Comparison of ENCODE assay signal across 11 cellular contexts in genomic region chr7:33932221-33932620, GRCh38. TPM values are rescaled to one million over a fixed set of nuclear protein-coding genes. Genes with fewer than 3 reads are reported as not detected.
DNase-seq lines count a peak whose midpoint lies in the region; ATAC-seq, FAIRE-seq and TF ChIP-seq lines count a peak whose summit lies in the region.
"Had no signal": no experiment of that assay in that cellular context is flagged by ENCODE, and none has a peak within 500 bp of the region (broad histone marks: within the 10 kb centered on the region; RNA-seq: fewer than 3 reads in every experiment).

No MANE protein-coding gene starts in this region.

- peak overlapping the region; percentile 59 for H3K4me2 ChIP-seq in A549

- POLR2A ChIA-PET in A549 (lab: Yijun Ruan, JAX): no interaction called here

- H3K4me1 ChIP-seq in A549 (peaks cover 19% of the 10 kb centered on the region), esophagus muscularis mucosa (peaks cover 0 to 16% (median 14%) of the 10 kb centered on the region in 4 donors)

- no peak for TF ChIP-seq EP300 in A549 (IDR thresholded peaks at IDR 0.05)
- TF ChIP-seq EP300 in esophagus muscularis mucosa (IDR thresholded peaks at IDR 0.05): no peak

- FAIRE-seq in A549 (lab: Jason Lieb, UNC): no peak

- H3K9me3 ChIP-seq in A549: no peaks in the 10 kb centered on the region
- no peaks in the 10 kb centered on the region for H3K9me3 ChIP-seq in esophagus muscularis mucosa

- H3K4me3 ChIP-seq in A549 (no peak overlapping the region), esophagus muscularis mucosa (peak overlapping the region; percentile 28 to 49 (median 36))

- ATAC-seq in A549 (no peak), HG02870 (IDR thresholded peaks at IDR 0.05; ENCODE audit: unreplicated experiment) (no peak)

- H3K27ac ChIP-seq in A549: peak overlapping the region; percentile 26 to 62; a peak in 5 of 6 replicates
- H3K27ac ChIP-seq in esophagus muscularis mucosa (replicated peaks in 1 of 4): peak overlapping the region in 1 of 4 donors; percentile 3

- 57% methylated on average over 5 of the region's 5 CpGs for WGBS in A549 (ENCODE audit: missing lambda C conversion rate)
- 70% methylated on average over 5 of the region's 5 CpGs for WGBS in esophagus muscularis mucosa

- TF ChIP-seq POLR2A in A549 (IDR thresholded peaks at IDR 0.05; ENCODE audit: low read length) (no peak), esophagus muscularis mucosa (IDR thresholded peaks at IDR 0.05; ENCODE audit: low read depth) (no peak)

- intact Hi-C loops in esophagus muscularis mucosa (cut with DNase I): loop anchor here (5.0 to 10.0 kb wide), 2 partner anchors 177 to 690 kb away; no protein-coding TSS in a partner anchor

- H3K36me3 ChIP-seq in esophagus muscularis mucosa: no peaks in the 10 kb centered on the region
- H3K36me3 ChIP-seq: brain microvascular endothelial cell had no signal

- no peak for DNase-seq in A549 (ENCODE audit: low read depth in 1 of 2, low spot score in 1 of 2)
- DNase-seq in M059J (ENCODE audit: low read depth): peak; percentile 25
- no peak for DNase-seq in esophagus muscularis mucosa (ENCODE audit: extremely low spot score)
- peak; percentile 6 for DNase-seq in pons (ENCODE audit: low spot score)
- DNase-seq in GM10266 (ENCODE audit: extremely low spot score): no peak
- no peak for DNase-seq in activated CD4-positive, CD25-positive, alpha-beta regulatory T cell (lab: John Stamatoyannopoulos, UW)
- no peak for DNase-seq in NCI-H128 (lab: John Stamatoyannopoulos, UW; ENCODE audit: unreplicated experiment)

- CTCF ChIA-PET in A549 (lab: Yijun Ruan, JAX): interaction anchor here (0.5 to 5.5 kb wide), 64 partner anchors 10 to 757 kb away, joined by 3 to 53 read pairs (median 5); partner anchors contain the start of gene BMPER

- TF ChIP-seq CTCF in A549 (IDR thresholded peaks at IDR 0.05) (no peak), esophagus muscularis mucosa (IDR thresholded peaks at IDR 0.05) (no peak), GM10266 (IDR thresholded peaks at IDR 0.05; ENCODE audit: control insufficient read depth, insufficient read depth, low read depth, missing control alignments) (no peak)

- no peaks in the 10 kb centered on the region for H3K27me3 ChIP-seq in esophagus muscularis mucosa
- H3K27me3 ChIP-seq: brain microvascular endothelial cell had no signal

- TF ChIP-seq RAD21 in A549 (conservative IDR thresholded peaks at IDR 0.05 in 1 of 2, IDR thresholded peaks at IDR 0.05 in 1 of 2): no peak

TF ChIP-seq in A549, 52 proteins besides CTCF, POLR2A, EP300 and RAD21:
- TF ChIP-seq HEYL (CRISPR knock-in tag; IDR thresholded peaks at IDR 0.05) (no peak), CEBPB (IDR thresholded peaks at IDR 0.05) (no peak), JUNB (IDR thresholded peaks at IDR 0.05) (no peak), CHD2 (IDR thresholded peaks at IDR 0.05; ENCODE audit: low read length, partially characterized antibody) (no peak), RCOR1 (IDR thresholded peaks at IDR 0.05; ENCODE audit: low read depth, low read length) (no peak), EHF (CRISPR knock-in tag; IDR thresholded peaks at IDR 0.05) (no peak), RFX5 (IDR thresholded peaks at IDR 0.05) (no peak), HMGXB4 (CRISPR knock-in tag; IDR thresholded peaks at IDR 0.05; ENCODE audit: borderline replicate concordance) (no peak), RARB (CRISPR knock-in tag; IDR thresholded peaks at IDR 0.05) (no peak), KDM1A (IDR thresholded peaks at IDR 0.05; ENCODE audit: low read depth) (no peak), NPAS2 (CRISPR knock-in tag; IDR thresholded peaks at IDR 0.05; ENCODE audit: borderline replicate concordance) (no peak), PHF8 (IDR thresholded peaks at IDR 0.05; ENCODE audit: borderline replicate concordance, low read depth) (no peak), ZSCAN20 (CRISPR knock-in tag; IDR thresholded peaks at IDR 0.05) (no peak), ZFP36 (IDR thresholded peaks at IDR 0.05; ENCODE audit: borderline replicate concordance, partially characterized antibody) (no peak), CHD4 (IDR thresholded peaks at IDR 0.05; ENCODE audit: borderline replicate concordance) (no peak), PBX3 (IDR thresholded peaks at IDR 0.05) (no peak), JUN (IDR thresholded peaks at IDR 0.05) (no peak), EHMT2 (IDR thresholded peaks at IDR 0.05; ENCODE audit: low read depth) (no peak), HOXB5 (CRISPR knock-in tag; IDR thresholded peaks at IDR 0.05) (no peak), MAZ (IDR thresholded peaks at IDR 0.05; ENCODE audit: borderline replicate concordance, low read depth, low read length) (no peak)

RNA-seq across cellular contexts. Expression of gene BMPER, which starts 26.9 kb away (rescaled TPM):
- polyA plus RNA-seq in A549 (2011; rRNA removed): 5.0 and 5.6 TPM in 2 replicates
- polyA plus RNA-seq in A549 (2012; cell fraction: cytosol; rRNA removed): 2.4 and 3.5 TPM in 2 replicates
- polyA plus RNA-seq in A549 (2012; cell fraction: nucleus; rRNA removed): 7.4 and 8.2 TPM in 2 replicates
- 5.8 to 8.9 TPM (median 7.1 TPM) in 3 replicates for polyA plus RNA-seq in A549 (2017; fragmentation: RNase III; extraction: RNeasy Plus Mini Kit Qiagen cat#74134 plus additional on column Dnase treatment)
- polyA minus RNA-seq in A549 (2011; rRNA and poly(A)+ RNA removed): 5.5 and 8.0 TPM in 2 replicates
- 1.5 and 2.3 TPM in 2 replicates for total RNA-seq in M059J (2014; rRNA removed; shearing (Covaris generic))
- total RNA-seq in esophagus muscularis mucosa: 1 to 10 TPM in 3 of 4 donors, under 1 TPM in 1; 0.65 to 6.5 (median 3.5) TPM
- total RNA-seq: activated CD8-positive, alpha-beta memory T cell treated with anti-CD3 and anti-CD28 coated beads, Interleukin-2, amount 10 ng/mL, durations not matched to agents 7 days and 5 days; OCI-LY7 had no signal

Comparison
In these comparisons a context has a peak if more than half of its experiments do, and no peak if none do; other contexts are left out.
1. DNase-seq: peak in M059J (single experiment) and pons (single experiment); none in A549 (0 of 2), esophagus muscularis mucosa (single experiment), GM10266 (single experiment), activated CD4-positive, CD25-positive, alpha-beta regulatory T cell (0 of 4) and NCI-H128 (single experiment).